ENCODE assay signal across 8 cellular contexts in the genomic region with DNA sequence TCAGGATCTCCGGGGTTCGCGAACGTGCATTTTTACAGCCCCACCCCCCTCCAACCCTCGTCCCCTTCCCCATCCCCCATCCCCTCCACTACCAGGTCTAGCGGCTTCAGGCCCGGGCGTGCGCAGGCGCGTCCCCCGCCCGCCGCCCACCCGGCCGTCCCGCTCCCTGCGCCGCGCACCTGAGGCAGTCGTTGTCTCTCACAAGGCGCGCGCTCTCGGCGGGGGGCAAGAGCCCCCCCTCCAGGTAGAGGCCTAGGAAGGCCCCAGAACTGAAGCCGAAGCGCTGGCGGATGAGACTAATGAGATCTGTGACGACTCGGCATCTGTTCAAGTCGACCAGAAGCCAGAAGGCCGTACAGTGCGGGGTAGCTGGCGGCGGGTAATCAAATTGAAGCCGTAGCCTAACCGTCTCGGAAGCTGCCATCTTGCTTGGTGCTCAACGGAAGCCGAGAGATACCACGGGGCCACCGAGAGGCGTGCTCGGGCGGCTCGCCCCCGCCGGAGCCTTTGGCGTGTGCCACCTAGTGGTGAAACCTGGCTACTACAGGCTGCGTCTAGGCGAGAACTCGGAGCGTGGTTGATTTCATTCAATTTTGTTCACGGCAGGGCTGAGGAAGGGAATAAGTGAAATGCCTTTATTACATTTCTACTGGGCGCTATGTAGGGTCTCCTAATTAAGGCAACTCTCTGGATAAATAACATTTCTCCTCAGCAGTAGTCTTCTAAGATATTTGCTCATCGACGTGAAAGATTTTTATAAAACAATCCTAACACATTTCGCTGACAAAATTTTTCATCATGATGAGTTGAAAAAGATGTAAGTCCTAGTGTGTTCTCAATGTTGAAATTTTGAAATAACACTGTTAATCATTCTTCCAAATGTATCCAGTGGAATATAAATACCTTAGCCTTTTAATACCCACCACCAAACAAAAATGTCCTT. TPM values are rescaled to one million over a fixed set of nuclear protein-coding genes. Genes with fewer than 3 reads are reported as not detected.
DNase-seq lines count a peak whose midpoint lies in the region; ATAC-seq and TF ChIP-seq lines count a peak whose summit lies in the region.

A gene with protein sequence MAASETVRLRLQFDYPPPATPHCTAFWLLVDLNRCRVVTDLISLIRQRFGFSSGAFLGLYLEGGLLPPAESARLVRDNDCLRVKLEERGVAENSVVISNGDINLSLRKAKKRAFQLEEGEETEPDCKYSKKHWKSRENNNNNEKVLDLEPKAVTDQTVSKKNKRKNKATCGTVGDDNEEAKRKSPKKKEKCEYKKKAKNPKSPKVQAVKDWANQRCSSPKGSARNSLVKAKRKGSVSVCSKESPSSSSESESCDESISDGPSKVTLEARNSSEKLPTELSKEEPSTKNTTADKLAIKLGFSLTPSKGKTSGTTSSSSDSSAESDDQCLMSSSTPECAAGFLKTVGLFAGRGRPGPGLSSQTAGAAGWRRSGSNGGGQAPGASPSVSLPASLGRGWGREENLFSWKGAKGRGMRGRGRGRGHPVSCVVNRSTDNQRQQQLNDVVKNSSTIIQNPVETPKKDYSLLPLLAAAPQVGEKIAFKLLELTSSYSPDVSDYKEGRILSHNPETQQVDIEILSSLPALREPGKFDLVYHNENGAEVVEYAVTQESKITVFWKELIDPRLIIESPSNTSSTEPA (minus strand): TSS at position 455 of the 943 bp plus-strand sequence. CDS start 31 bp downstream, at position 424.

- no peaks in the 10 kb centered on the region for H3K9me3 Mint-ChIP-seq in dendritic cell treated with granulocyte-macrophage colony-stimulating factor and Interleukin-4, amounts not matched to agents 40 ng/mL and 50 ng/mL, for 4 days

- ATAC-seq in GM19351 (IDR thresholded peaks at IDR 0.05; ENCODE audit: unreplicated experiment) (peak; percentile 98), HG03521 (IDR thresholded peaks at IDR 0.05; ENCODE audit: unreplicated experiment) (peak; percentile 96), right lobe of liver (peak; percentile 100)

- peak within 1 kb of the TSS; percentile 73 for H3K4me3 Mint-ChIP-seq in dendritic cell treated with granulocyte-macrophage colony-stimulating factor and Interleukin-4, amounts not matched to agents 40 ng/mL and 50 ng/mL, for 4 days

- TF ChIP-seq POLR2A in right lobe of liver (IDR thresholded peaks at IDR 0.05): peak; percentile 33

- H3K27me3 Mint-ChIP-seq in dendritic cell treated with granulocyte-macrophage colony-stimulating factor and Interleukin-4, amounts not matched to agents 40 ng/mL and 50 ng/mL, for 4 days: no peaks in the 10 kb centered on the region

- DNase-seq in CD1c-positive myeloid dendritic cell (ENCODE audit: extremely low spot score) (peak; percentile 96), NCI-H69 (lab: John Stamatoyannopoulos, UW) (peak; percentile 98), right lobe of liver (peak; percentile 92 to 94 (median 94))
- peak; percentile 93 for DNase-seq in activated CD4-positive, alpha-beta T cell treated with anti-CD3 and anti-CD28 coated beads, Interleukin-2, amount 50 U/mL, for 1 hour
- peak; percentile 91 to 95 for DNase-seq in stimulated activated CD4-positive, alpha-beta T cell treated with anti-CD3 and anti-CD28 coated beads, Interleukin-4, amount 100 ng/mL, for 4 hours

- H3K4me1 ChIP-seq in right lobe of liver: peaks cover 0 to 9% (median 4%) of the 10 kb centered on the region in 4 donors

- H3K27ac ChIP-seq in right lobe of liver: peak within 1 kb of the TSS; percentile 75 to 82 (median 79)

- TF ChIP-seq CTCF in right lobe of liver (IDR thresholded peaks at IDR 0.05): peak; percentile 99 to 100 (median 99)

- H3K27ac Mint-ChIP-seq in dendritic cell treated with granulocyte-macrophage colony-stimulating factor and Interleukin-4, amounts not matched to agents 40 ng/mL and 50 ng/mL, for 4 days: peak within 1 kb of the TSS; percentile 71

- peaks cover 6% of the 10 kb centered on the region for H3K36me3 Mint-ChIP-seq in dendritic cell treated with granulocyte-macrophage colony-stimulating factor and Interleukin-4, amounts not matched to agents 40 ng/mL and 50 ng/mL, for 4 days (ENCODE audit: low read depth)

- intact Hi-C loops in dendritic cell treated with granulocyte-macrophage colony-stimulating factor and Interleukin-4, amounts not matched to agents 40 ng/mL and 50 ng/mL, for 4 days (cut with micrococcal nuclease): no loop called here
- intact Hi-C loops in right lobe of liver (cut with DNase I): no loop called here

- no peaks in the 10 kb centered on the region for H3K36me3 ChIP-seq in right lobe of liver

- H3K9me3 ChIP-seq in right lobe of liver: no peaks in the 10 kb centered on the region

- H3K4me3 ChIP-seq in right lobe of liver: peak within 1 kb of the TSS; percentile 59 to 76 (median 71)

- H3K4me1 Mint-ChIP-seq in dendritic cell treated with granulocyte-macrophage colony-stimulating factor and Interleukin-4, amounts not matched to agents 40 ng/mL and 50 ng/mL, for 4 days (ENCODE audit: low read depth): peaks cover 20% of the 10 kb centered on the region

- no peaks in the 10 kb centered on the region for H3K27me3 ChIP-seq in right lobe of liver

- WGBS in right lobe of liver (ENCODE audit: insufficient coverage, low coverage, low lambda C conversion rate, missing lambda C conversion rate): 7% methylated on average over 31 of the region's 59 CpGs

RNA-seq across cellular contexts. Expression of the gene that starts here (rescaled TPM):
- 1 to 10 TPM; 5.5 to 7.1 (median 6.5) TPM for total RNA-seq in right lobe of liver

Comparison
In these comparisons a context has a peak if more than half of its experiments do, and no peak if none do; other contexts are left out.
1. Peak in every context shown above with its lines: DNase-seq, ATAC-seq, H3K4me3 ChIP-seq and H3K27ac ChIP-seq.